In the genomic region with DNA sequence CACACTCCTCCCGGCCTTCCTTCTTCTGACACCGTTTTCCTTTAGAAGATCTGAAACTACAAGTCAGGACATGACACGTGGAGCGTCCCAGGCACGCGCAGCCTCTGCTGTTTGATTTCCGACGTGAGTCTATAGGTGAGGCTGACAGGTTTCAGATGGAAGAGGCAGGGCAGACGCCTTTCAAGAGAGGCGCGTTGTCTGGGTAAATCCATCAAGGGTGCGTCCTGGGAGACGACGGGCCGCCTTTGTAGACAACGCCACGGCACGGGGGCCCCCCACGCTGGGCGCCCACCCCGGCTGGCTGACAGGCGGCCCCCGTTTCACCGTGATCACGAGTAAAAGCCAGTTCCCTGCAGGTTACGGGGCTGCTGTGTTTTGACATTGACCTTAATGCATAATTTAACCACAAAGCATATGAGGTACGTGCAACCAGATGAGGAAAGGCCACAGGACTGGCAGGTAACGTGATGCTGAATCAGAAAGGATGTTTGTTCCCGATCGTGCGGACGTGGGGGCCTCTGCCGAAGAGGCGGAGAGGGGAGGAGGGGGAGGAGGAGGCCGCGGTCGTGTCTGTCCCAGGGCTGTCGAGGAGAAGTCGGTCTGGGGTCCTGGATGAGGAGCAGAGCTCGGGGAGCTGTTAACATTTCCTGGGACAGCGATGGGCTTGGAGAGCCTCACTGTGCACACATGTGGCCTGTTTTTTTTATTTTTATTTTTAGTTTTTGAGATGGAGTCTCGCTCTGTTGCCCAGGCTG, we compare ENCODE assay signal across 1 cellular context.
TF ChIP-seq lines count a peak whose summit lies in the region.

No MANE protein-coding gene starts in this region.

TF ChIP-seq in IMR-90, 13 proteins besides CTCF, POLR2A, EP300 and RAD21:
- TF ChIP-seq CHD1 (IDR thresholded peaks at IDR 0.05; ENCODE audit: low read depth, low read length): no peak
- no peak for TF ChIP-seq RFX5 (IDR thresholded peaks at IDR 0.05; ENCODE audit: low read depth, low read length)
- TF ChIP-seq, protein P1, sequence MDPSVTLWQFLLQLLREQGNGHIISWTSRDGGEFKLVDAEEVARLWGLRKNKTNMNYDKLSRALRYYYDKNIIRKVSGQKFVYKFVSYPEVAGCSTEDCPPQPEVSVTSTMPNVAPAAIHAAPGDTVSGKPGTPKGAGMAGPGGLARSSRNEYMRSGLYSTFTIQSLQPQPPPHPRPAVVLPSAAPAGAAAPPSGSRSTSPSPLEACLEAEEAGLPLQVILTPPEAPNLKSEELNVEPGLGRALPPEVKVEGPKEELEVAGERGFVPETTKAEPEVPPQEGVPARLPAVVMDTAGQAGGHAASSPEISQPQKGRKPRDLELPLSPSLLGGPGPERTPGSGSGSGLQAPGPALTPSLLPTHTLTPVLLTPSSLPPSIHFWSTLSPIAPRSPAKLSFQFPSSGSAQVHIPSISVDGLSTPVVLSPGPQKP (IDR thresholded peaks at IDR 0.05; ENCODE audit: borderline replicate concordance, low read depth, low read length): no peak
- TF ChIP-seq MAFK (IDR thresholded peaks at IDR 0.05; ENCODE audit: low read depth, low read length): no peak
- no peak for TF ChIP-seq MXI1 (IDR thresholded peaks at IDR 0.05; ENCODE audit: borderline replicate concordance, low read depth, low read length)
- TF ChIP-seq RCOR1 (IDR thresholded peaks at IDR 0.05; ENCODE audit: insufficient replicate concordance, low read length): no peak
- TF ChIP-seq BHLHE40 (IDR thresholded peaks at IDR 0.05; ENCODE audit: low read depth, low read length): no peak
- no peak for TF ChIP-seq NFE2L2 (IDR thresholded peaks at IDR 0.05; ENCODE audit: low read depth, low read length)
- TF ChIP-seq, protein P2, sequence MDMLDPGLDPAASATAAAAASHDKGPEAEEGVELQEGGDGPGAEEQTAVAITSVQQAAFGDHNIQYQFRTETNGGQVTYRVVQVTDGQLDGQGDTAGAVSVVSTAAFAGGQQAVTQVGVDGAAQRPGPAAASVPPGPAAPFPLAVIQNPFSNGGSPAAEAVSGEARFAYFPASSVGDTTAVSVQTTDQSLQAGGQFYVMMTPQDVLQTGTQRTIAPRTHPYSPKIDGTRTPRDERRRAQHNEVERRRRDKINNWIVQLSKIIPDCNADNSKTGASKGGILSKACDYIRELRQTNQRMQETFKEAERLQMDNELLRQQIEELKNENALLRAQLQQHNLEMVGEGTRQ (IDR thresholded peaks at IDR 0.05; ENCODE audit: low read depth, low read length): no peak
- TF ChIP-seq SMC3 (IDR thresholded peaks at IDR 0.05; ENCODE audit: low read depth, low read length): no peak
- no peak for TF ChIP-seq MAZ (IDR thresholded peaks at IDR 0.05; ENCODE audit: borderline replicate concordance, low read depth, low read length)
- no peak for TF ChIP-seq FOS (IDR thresholded peaks at IDR 0.05; ENCODE audit: low read depth, low read length)
- no peak for TF ChIP-seq CEBPB (IDR thresholded peaks at IDR 0.05; ENCODE audit: low read depth, low read length)
